ENCODE assay signal across 38 cellular contexts in the genomic region with DNA sequence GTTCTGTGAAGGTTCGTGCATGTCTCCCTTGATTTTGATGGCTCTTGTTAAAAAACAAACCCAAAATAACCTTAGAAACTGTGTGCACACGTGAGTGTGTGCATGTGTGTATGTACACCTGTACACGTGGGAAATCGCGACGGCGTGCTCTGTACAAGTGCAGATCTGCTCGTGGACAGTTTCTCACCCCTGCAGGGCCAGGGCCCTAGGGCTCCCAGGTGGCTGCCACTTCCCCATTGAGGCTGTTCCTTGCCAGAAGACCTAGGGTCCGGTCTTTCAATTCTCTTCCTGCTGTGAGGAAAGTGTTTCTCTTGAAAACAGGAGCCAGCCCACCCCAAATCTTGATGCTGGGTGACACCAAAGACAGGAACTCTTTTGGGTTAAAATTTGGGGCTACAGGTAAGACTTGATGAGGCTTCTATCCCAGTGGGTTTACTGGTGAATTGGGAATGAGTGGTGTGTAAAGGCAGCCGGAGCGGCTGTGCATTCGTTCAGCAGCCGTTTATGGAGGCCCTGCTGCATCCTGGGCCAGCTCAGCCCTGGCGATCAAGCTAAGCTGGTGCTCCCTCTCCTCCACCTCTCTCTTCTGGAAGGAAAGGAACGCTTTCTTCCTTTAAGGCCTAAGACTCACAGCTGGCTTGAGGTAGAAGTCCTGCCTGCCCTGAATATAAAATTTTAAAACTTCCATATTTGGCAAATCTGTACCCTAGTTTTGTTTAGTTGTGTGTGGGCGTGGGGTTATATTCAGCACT.
DNase-seq lines count a peak whose midpoint lies in the region; ATAC-seq, FAIRE-seq and TF ChIP-seq lines count a peak whose summit lies in the region.
"Had no signal": no experiment of that assay in that cellular context is flagged by ENCODE, and none has a peak within 500 bp of the region (broad histone marks: within the 10 kb centered on the region; RNA-seq: fewer than 3 reads in every experiment).

No MANE protein-coding gene starts in this region.

- peak overlapping the region; percentile 53 for H3K27ac Mint-ChIP-seq in activated CD4-positive, alpha-beta T cell treated with anti-CD3 and anti-CD28 coated beads for 36 hours
- peak overlapping the region; percentile 85 for H3K27ac Mint-ChIP-seq in stimulated activated effector memory CD8-positive, alpha-beta T cell treated with anti-CD3 and anti-CD28 coated beads, Interleukin-12 subunit alpha, Interleukin-12 subunit beta, amount 100 ng/mL, for 72 hours
- H3K27ac Mint-ChIP-seq: CD8-positive, alpha-beta T cell; HFFc6 had no signal

- H3K9me3 ChIP-seq in K562 (replicated peaks; ENCODE audit: control insufficient read depth, insufficient read depth, low read depth, low read length) = no peaks in the 10 kb centered on the region
- H3K9me3 ChIP-seq: adrenal gland, body of pancreas, esophagus muscularis mucosa, left lung, SJSA1, transverse colon had no signal

- DNase-seq in activated CD4-positive, alpha-beta T cell treated with anti-CD3 and anti-CD28 coated beads for 36 hours = no peak
- DNase-seq in activated CD4-positive, alpha-beta T cell treated with anti-CD3 and anti-CD28 coated beads for 4 hours = no peak
- DNase-seq in HCEC 1CT (peak; percentile 30), K562 (ENCODE audit: extremely low read depth in 1 of 4, low spot score in 3 of 4) (no peak), omental fat pad (ENCODE audit: low spot score) (no peak), NCI-H1694 treated with DMSO at 0.1 percent for 48 hours (lab: John Stamatoyannopoulos, UW) (no peak)
- DNase-seq in stimulated activated effector memory CD8-positive, alpha-beta T cell treated with anti-CD3 and anti-CD28 coated beads, Interleukin-12 subunit alpha, Interleukin-12 subunit beta, amount 100 ng/mL, for 72 hours (ENCODE audit: low spot score in 2 of 2) = no peak
- DNase-seq: activated naive CD4-positive, alpha-beta T cell; activated T-cell treated with anti-CD3 and anti-CD28 coated beads, Interleukin-2, amount 50 U/mL, for 24 hours; adrenal gland; body of pancreas; CD8-positive, alpha-beta T cell; dermis blood vessel endothelial cell; foreskin fibroblast; GOT3; head of caudate nucleus; HFFc6; KBM-7; left lung; NCI-H1105; NCI-H187 treated with DMSO at 0.1 percent for 48 hours; NCI-H2171 treated with DMSO at 0.1 percent for 48 hours; NCI-H510A; RPMI8226; stimulated activated CD4-positive, alpha-beta T cell treated with anti-CD3 and anti-CD28 coated beads, Interleukin-1b, Interleukin-23, amount 100 ng/mL, for 48 hours; stimulated activated CD8-positive, alpha-beta memory T cell treated with anti-CD3 and anti-CD28 coated beads, Interleukin-4, amount 100 ng/mL, for 48 hours; transverse colon had no signal

- no TSS peak for BruUV-seq in K562 (replicated peaks; lab: Mats Ljungman, UMichigan)

- H3K36me3 ChIP-seq in K562 (ENCODE audit: control insufficient read depth, insufficient read depth, low read length) = peaks cover 4% of the 10 kb centered on the region; the same call in 1 of the 3 replicates
- H3K36me3 ChIP-seq: adrenal gland, transverse colon had no signal

- no peaks in the 10 kb centered on the region for H3K27me3 Mint-ChIP-seq in activated CD4-positive, alpha-beta T cell treated with anti-CD3 and anti-CD28 coated beads for 36 hours
- H3K27me3 Mint-ChIP-seq: activated T-cell treated with anti-CD3 and anti-CD28 coated beads, Interleukin-2, amount 50 U/mL, for 24 hours; memory B cell had no signal

- no peak overlapping the region for H3K27ac ChIP-seq in K562 (ENCODE audit: extremely low read depth, low read depth, low read length)
- H3K27ac ChIP-seq: adrenal gland, body of pancreas, esophagus muscularis mucosa, left lung, SJSA1 had no signal

- no peak for TF ChIP-seq CTCF in K562 (IDR thresholded peaks at IDR 0.05 in 2 of 3, conservative IDR thresholded peaks at IDR 0.05 in 1 of 3; ENCODE audit: insufficient read depth in 2 of 3, low read depth in 1 of 3, low read length in 3 of 3)
- TF ChIP-seq CTCF in omental fat pad (IDR thresholded peaks at IDR 0.05) = no peak

- H3K36me3 Mint-ChIP-seq in activated CD4-positive, alpha-beta T cell treated with anti-CD3 and anti-CD28 coated beads for 36 hours (ENCODE audit: low read depth) = peaks cover 21% of the 10 kb centered on the region
- peaks cover 23% of the 10 kb centered on the region for H3K36me3 Mint-ChIP-seq in stimulated activated effector memory CD8-positive, alpha-beta T cell treated with anti-CD3 and anti-CD28 coated beads, Interleukin-12 subunit alpha, Interleukin-12 subunit beta, amount 100 ng/mL, for 72 hours

- in situ Hi-C loops in K562 (cut with MboI) = no loop called here

- ATAC-seq in activated CD4-positive, alpha-beta T cell treated with anti-CD3 and anti-CD28 coated beads for 36 hours = no peak
- ATAC-seq in K562 (no peak), omental fat pad (ENCODE audit: low FRiP score) (no peak), GM21528 (IDR thresholded peaks at IDR 0.05; ENCODE audit: low FRiP score, unreplicated experiment) (no peak)
- no peak for ATAC-seq in stimulated activated effector memory CD8-positive, alpha-beta T cell treated with anti-CD3 and anti-CD28 coated beads, Interleukin-12 subunit alpha, Interleukin-12 subunit beta, amount 100 ng/mL, for 72 hours
- ATAC-seq: activated CD4-positive, CD25-positive, alpha-beta regulatory T cell treated with anti-CD3 and anti-CD28 coated beads, Interleukin-2, amount 50 U/mL, for 24 hours; body of pancreas; CD8-positive, alpha-beta T cell; left lung; right cardiac atrium had no signal

- H3K4me3 Mint-ChIP-seq in activated CD4-positive, alpha-beta T cell treated with anti-CD3 and anti-CD28 coated beads for 36 hours = no peak overlapping the region
- H3K4me3 Mint-ChIP-seq in stimulated activated effector memory CD8-positive, alpha-beta T cell treated with anti-CD3 and anti-CD28 coated beads, Interleukin-12 subunit alpha, Interleukin-12 subunit beta, amount 100 ng/mL, for 72 hours = no peak overlapping the region
- H3K4me3 Mint-ChIP-seq: activated T-cell treated with anti-CD3 and anti-CD28 coated beads, Interleukin-2, amount 50 U/mL, for 24 hours; CD8-positive, alpha-beta T cell; HFFc6; memory B cell; neural crest cell had no signal

- H2AFZ ChIP-seq in K562 (ENCODE audit: low read depth, low read length) = no peak overlapping the region

- CTCF ChIA-PET in activated CD4-positive, alpha-beta T cell treated with anti-CD3 and anti-CD28 coated beads for 36 hours (lab: Charles Lee) = interaction anchor here (1.2 kb wide), 1 partner anchor 54 kb away, joined by 7 read pairs; no protein-coding TSS in a partner anchor
- CTCF ChIA-PET in K562 (lab: Yijun Ruan, JAX; ENCODE audit: low intra/inter-chr PET ratio) = no interaction called here

- H3K4me2 ChIP-seq in K562 (ENCODE audit: insufficient read depth, low read length) = no peak overlapping the region

- H4K20me1 ChIP-seq in K562 (replicated peaks; ENCODE audit: control insufficient read depth, insufficient read depth, low read length) = no peaks in the 10 kb centered on the region

- no peaks in the 10 kb centered on the region for H3K9me3 Mint-ChIP-seq in activated CD4-positive, alpha-beta T cell treated with anti-CD3 and anti-CD28 coated beads for 36 hours (ENCODE audit: low read depth)
- no peaks in the 10 kb centered on the region for H3K9me3 Mint-ChIP-seq in stimulated activated effector memory CD8-positive, alpha-beta T cell treated with anti-CD3 and anti-CD28 coated beads, Interleukin-12 subunit alpha, Interleukin-12 subunit beta, amount 100 ng/mL, for 72 hours
- H3K9me3 Mint-ChIP-seq: activated T-cell treated with anti-CD3 and anti-CD28 coated beads, Interleukin-2, amount 50 U/mL, for 24 hours; CD8-positive, alpha-beta T cell; HFFc6; memory B cell; neural crest cell had no signal

- WGBS in K562 (ENCODE audit: insufficient coverage, low coverage, missing lambda C conversion rate) = 84% methylated on average over 16 of the region's 16 CpGs

- POLR2A ChIA-PET in activated CD4-positive, alpha-beta T cell treated with anti-CD3 and anti-CD28 coated beads for 36 hours (lab: Charles Lee) = interaction anchor here (0.6 kb wide), 1 partner anchor 13 kb away, joined by 3 read pairs; no protein-coding TSS in a partner anchor
- POLR2A ChIA-PET in K562 (lab: Yijun Ruan, JAX) = interaction anchor here (0.7 to 1.5 kb wide), 2 partner anchors 110 to 170 kb away, joined by 3 to 4 read pairs; no protein-coding TSS in a partner anchor

- FAIRE-seq in K562 (lab: Jason Lieb, UNC) = no peak
- FAIRE-seq: GM18507, HTR-8/SVneo, islet of Langerhans, TTC549 had no signal

- no peak for TF ChIP-seq EP300 in K562 (IDR thresholded peaks at IDR 0.05; ENCODE audit: low read length)

- H3K79me2 ChIP-seq in K562 (ENCODE audit: control insufficient read depth, insufficient read depth, low read length) = no peaks in the 10 kb centered on the region

- peaks cover 80% of the 10 kb centered on the region for H3K4me1 Mint-ChIP-seq in activated CD4-positive, alpha-beta T cell treated with anti-CD3 and anti-CD28 coated beads for 36 hours
- peaks cover 69% of the 10 kb centered on the region for H3K4me1 Mint-ChIP-seq in stimulated activated effector memory CD8-positive, alpha-beta T cell treated with anti-CD3 and anti-CD28 coated beads, Interleukin-12 subunit alpha, Interleukin-12 subunit beta, amount 100 ng/mL, for 72 hours

- H3K4me3 ChIP-seq in K562 = no peak overlapping the region
- H3K4me3 ChIP-seq: adrenal gland, body of pancreas, esophagus muscularis mucosa, left lung, SJSA1, transverse colon had no signal

- H3K9me1 ChIP-seq in K562 (ENCODE audit: control insufficient read depth, insufficient read depth, low read length) = no peaks in the 10 kb centered on the region

- H3K4me1 ChIP-seq in K562 (replicated peaks in 1 of 2; ENCODE audit: control insufficient read depth in 2 of 2, insufficient read depth in 2 of 2, low read length in 2 of 2) = peaks cover 7 to 14% of the 10 kb centered on the region in 2 experiments; a peak in 4 of 5 replicates

- TF ChIP-seq RAD21 in K562 (CRISPR knock-in tag; conservative IDR thresholded peaks at IDR 0.05 in 1 of 2, IDR thresholded peaks at IDR 0.05 in 1 of 2) = no peak

- H3K9ac ChIP-seq in K562 (ENCODE audit: insufficient read depth in 1 of 2, low read depth in 2 of 2, low read length in 2 of 2) = 0 out of 4 replicates have a peak overlapping the region, but pooled peaks of 1 of the 2 experiments have one; percentile 42

- intact Hi-C loops in activated CD4-positive, alpha-beta T cell treated with anti-CD3 and anti-CD28 coated beads for 36 hours (cut with DNase I, micrococcal nuclease) = no loop called here
- intact Hi-C loops in K562 (cut with micrococcal nuclease) = no loop called here

- no peaks in the 10 kb centered on the region for H3K27me3 ChIP-seq in K562 (ENCODE audit: control insufficient read depth in 2 of 2, insufficient read depth in 2 of 2, low read length in 2 of 2)
- H3K27me3 ChIP-seq: adrenal gland, body of pancreas, esophagus muscularis mucosa, left lung, SJSA1, transverse colon had no signal

- no peak for TF ChIP-seq POLR2A in K562 (conservative IDR thresholded peaks at IDR 0.05)

TF ChIP-seq in K562, 482 proteins besides CTCF, POLR2A, EP300 and RAD21:
- TF ChIP-seq SPI1 (IDR thresholded peaks at IDR 0.05; ENCODE audit: borderline replicate concordance, low read depth, low read length) (0 out of 2 replicates have a peak, but pooled peaks have one; percentile 5), NR3C1 (CRISPR knock-in tag; IDR thresholded peaks at IDR 0.05) (no peak)
